Comparison of ENCODE assay signal across 9 cellular contexts in genomic region chr6:120056085-120056484, GRCh38.
A peak's percentile ranks its signal among the peaks of the same experiment; 100 is the strongest.
DNase-seq lines count a peak whose midpoint lies in the region; ATAC-seq and TF ChIP-seq lines count a peak whose summit lies in the region.
"Had no signal": no experiment of that assay in that cellular context is flagged by ENCODE, and none has a peak within 500 bp of the region (broad histone marks: within the 10 kb centered on the region; RNA-seq: fewer than 3 reads in every experiment).

No MANE protein-coding gene starts in this region.

- no peak overlapping the region for H2AFZ ChIP-seq in PC-9

- H3K9me3 Mint-ChIP-seq in nephron progenitor cell = peaks cover 31% of the 10 kb centered on the region

- peaks cover 5% of the 10 kb centered on the region for H3K36me3 Mint-ChIP-seq in nephron progenitor cell (ENCODE audit: low read depth)
- H3K36me3 Mint-ChIP-seq: CD4-positive, CD25-positive, alpha-beta regulatory T cell had no signal

- H3F3A ChIP-seq in PC-9 (ENCODE audit: insufficient read depth, low read depth) = no peaks in the 10 kb centered on the region

- H3K4me3 ChIP-seq in PC-9 (no peak overlapping the region), ovary (no peak overlapping the region)

- H3K9me2 ChIP-seq in PC-9 (ENCODE audit: insufficient read depth) = no peaks in the 10 kb centered on the region

- H3K4me1 Mint-ChIP-seq in nephron progenitor cell = no peaks in the 10 kb centered on the region
- H3K4me1 Mint-ChIP-seq: CD4-positive, CD25-positive, alpha-beta regulatory T cell had no signal

- peak; percentile 2 for DNase-seq in SKM-1 treated with dmso at 0.1 percent for 144 hours (lab: John Stamatoyannopoulos, UW; ENCODE audit: unreplicated experiment)
- DNase-seq in SKM-1 (lab: John Stamatoyannopoulos, UW; ENCODE audit: unreplicated experiment) = no peak
- no peak for DNase-seq in PC-9
- DNase-seq in nephron progenitor cell = no peak
- no peak for DNase-seq in 8988T
- DNase-seq in ovary = no peak
- DNase-seq in DMS53 treated with DMSO at 0.1 percent for 48 hours (lab: John Stamatoyannopoulos, UW; ENCODE audit: unreplicated experiment) = no peak

- H3K9me3 ChIP-seq in PC-9 (ENCODE audit: insufficient read depth, low read depth) = peaks cover 15% of the 10 kb centered on the region
- no peaks in the 10 kb centered on the region for H3K9me3 ChIP-seq in ovary

- H3K4me1 ChIP-seq in PC-9 (replicated peaks; ENCODE audit: insufficient read depth) (no peaks in the 10 kb centered on the region), ovary (ENCODE audit: insufficient read depth) (no peaks in the 10 kb centered on the region)

- no peaks in the 10 kb centered on the region for H3K79me2 ChIP-seq in PC-9 (ENCODE audit: low read depth)

- TF ChIP-seq CTCF in PC-9 (conservative IDR thresholded peaks at IDR 0.05) (peak; percentile 62), nephron progenitor cell (IDR thresholded peaks at IDR 0.05) (peak; percentile 35), ovary (IDR thresholded peaks at IDR 0.05) (no peak)

- H3K4me3 Mint-ChIP-seq in nephron progenitor cell = no peak overlapping the region
- H3K4me3 Mint-ChIP-seq: CD4-positive, CD25-positive, alpha-beta regulatory T cell had no signal

- POLR2A ChIA-PET in PC-9 (lab: Charles Lee; ENCODE audit: unreplicated experiment) = no interaction called here

- no TSS peak for BruUV-seq in PC-9 (replicated peaks; lab: Mats Ljungman, UMichigan)

- H3K36me3 ChIP-seq in PC-9 (ENCODE audit: low read depth) (no peaks in the 10 kb centered on the region), ovary (no peaks in the 10 kb centered on the region)

- 49 to 60% (median 59%) methylated on average over 7 of the region's 7 CpGs for WGBS in ovary, 3 donors

- TF ChIP-seq POLR2A in ovary (IDR thresholded peaks at IDR 0.05) = no peak

- TF ChIP-seq EP300 in ovary (IDR thresholded peaks at IDR 0.05) = no peak

- H3K27ac Mint-ChIP-seq in nephron progenitor cell = no peak overlapping the region
- H3K27ac Mint-ChIP-seq: CD4-positive, CD25-positive, alpha-beta regulatory T cell had no signal

- H4K20me1 ChIP-seq in PC-9 (ENCODE audit: insufficient read depth) = no peaks in the 10 kb centered on the region

- no peaks in the 10 kb centered on the region for H3K27me3 ChIP-seq in PC-9 (ENCODE audit: insufficient read depth, low read depth)
- H3K27me3 ChIP-seq in ovary = no peaks in the 10 kb centered on the region

- H3K27ac ChIP-seq in PC-9 (no peak overlapping the region), ovary (no peak overlapping the region)

- H3K4me2 ChIP-seq in PC-9 = no peak overlapping the region

- no peaks in the 10 kb centered on the region for H3K27me3 Mint-ChIP-seq in nephron progenitor cell (ENCODE audit: low read depth, poor library complexity)
- H3K27me3 Mint-ChIP-seq: CD4-positive, CD25-positive, alpha-beta regulatory T cell had no signal

- peak; percentile 71 for ATAC-seq in HG02571 (IDR thresholded peaks at IDR 0.05; ENCODE audit: unreplicated experiment)

- CTCF ChIA-PET in PC-9 (lab: Charles Lee) = no interaction called here

- intact Hi-C loops in PC-9 (cut with micrococcal nuclease; ENCODE audit: unreplicated experiment) = no loop called here
- intact Hi-C loops in ovary (cut with DNase I) = no loop called here

Comparison
In these comparisons a context has a peak if more than half of its experiments do, and no peak if none do; other contexts are left out.
1. CTCF ChIP-seq: peak in PC-9 (single experiment) and nephron progenitor cell (single experiment); none in ovary (0 of 3).